19 cellular contexts compared by ENCODE assay signal in genomic region chr19:19239675-19240074, GRCh38. TPM values are rescaled to one million over a fixed set of nuclear protein-coding genes. Genes with fewer than 3 reads are reported as not detected.
DNase-seq lines count a peak whose midpoint lies in the region; ATAC-seq, FAIRE-seq and TF ChIP-seq lines count a peak whose summit lies in the region.
"Had no signal": no experiment of that assay in that cellular context is flagged by ENCODE, and none has a peak within 500 bp of the region (broad histone marks: within the 10 kb centered on the region; RNA-seq: fewer than 3 reads in every experiment).

No MANE protein-coding gene starts in this region.

- no peak for DNase-seq in GM12878 (ENCODE audit: low read depth, low spot score)
- DNase-seq in activated effector memory CD4-positive, alpha-beta T cell treated with anti-CD3 and anti-CD28 coated beads, Interleukin-2, amount 50 U/mL, for 16 hours: no peak
- no peak for DNase-seq in activated CD8-positive, alpha-beta T cell treated with anti-CD3 and anti-CD28 coated beads, Interleukin-2, amount 10 ng/mL, durations not matched to agents 7 days and 5 days
- DNase-seq: 8988T; CD4-positive, alpha-beta memory T cell; DMS79 treated with DMSO at 0.1 percent for 48 hours; GF-D8; GOT3; H7; IMR-90; KBM-7 had no signal

- H3K27ac Mint-ChIP-seq in activated CD8-positive, alpha-beta T cell treated with anti-CD3 and anti-CD28 coated beads, Interleukin-2, amount 10 ng/mL, durations not matched to agents 7 days and 5 days: no peak overlapping the region
- H3K27ac Mint-ChIP-seq: CD14-positive monocyte; CD4-positive, alpha-beta memory T cell had no signal

- POLR2A ChIA-PET in HEK293 (lab: Yijun Ruan, JAX) (no interaction called here), GM12878 (lab: Charles Lee) (no interaction called here)
- POLR2A ChIA-PET in activated CD8-positive, alpha-beta T cell treated with anti-CD3 and anti-CD28 coated beads, Interleukin-2, amount 10 ng/mL, durations not matched to agents 7 days and 5 days (lab: Charles Lee): no interaction called here

- FAIRE-seq in GM12878 (lab: Jason Lieb, UNC): no peak

- H3K36me3 ChIP-seq in HEK293 (ENCODE audit: control insufficient read depth in 2 of 2, insufficient read depth in 1 of 2, low read length in 2 of 2): no peaks in the 10 kb centered on the region
- H3K36me3 ChIP-seq in GM12878 (ENCODE audit: control insufficient read depth in 2 of 2, insufficient read depth in 2 of 2, low read length in 1 of 2): no peaks in the 10 kb centered on the region
- H3K36me3 ChIP-seq: BLaER1 had no signal

- BruUV-seq in GM12878 (replicated peaks; lab: Mats Ljungman, UMichigan): no TSS peak

- H3K27me3 Mint-ChIP-seq in activated CD8-positive, alpha-beta T cell treated with anti-CD3 and anti-CD28 coated beads, Interleukin-2, amount 10 ng/mL, durations not matched to agents 7 days and 5 days (ENCODE audit: low read depth): peaks cover 8% of the 10 kb centered on the region

- no peaks in the 10 kb centered on the region for H3K79me2 ChIP-seq in GM12878 (ENCODE audit: control insufficient read depth, insufficient read depth, low read length)

- no peak for ATAC-seq in GM12878
- ATAC-seq in activated CD8-positive, alpha-beta T cell treated with anti-CD3 and anti-CD28 coated beads, Interleukin-2, amount 10 ng/mL, durations not matched to agents 7 days and 5 days: no peak
- ATAC-seq: HCT116 had no signal

- H3K4me1 Mint-ChIP-seq in activated CD8-positive, alpha-beta T cell treated with anti-CD3 and anti-CD28 coated beads, Interleukin-2, amount 10 ng/mL, durations not matched to agents 7 days and 5 days (ENCODE audit: low read depth): no peaks in the 10 kb centered on the region
- H3K4me1 Mint-ChIP-seq: CD14-positive monocyte; CD4-positive, alpha-beta memory T cell had no signal

- H3K9me3 Mint-ChIP-seq in activated CD8-positive, alpha-beta T cell treated with anti-CD3 and anti-CD28 coated beads, Interleukin-2, amount 10 ng/mL, durations not matched to agents 7 days and 5 days (ENCODE audit: insufficient read depth): peaks cover 7% of the 10 kb centered on the region

- H2AFZ ChIP-seq in GM12878 (ENCODE audit: control insufficient read depth, low read depth, low read length): no peak overlapping the region

- H3K4me2 ChIP-seq in GM12878 (ENCODE audit: control insufficient read depth, insufficient read depth): no peak overlapping the region
- H3K4me2 ChIP-seq: BLaER1 had no signal

- no peak for TF ChIP-seq EP300 in GM12878 (IDR thresholded peaks at IDR 0.05; ENCODE audit: borderline replicate concordance in 1 of 2, control insufficient read depth in 1 of 2, low read depth in 2 of 2, low read length in 2 of 2)

- no peak overlapping the region for H3K27ac ChIP-seq in HEK293 (ENCODE audit: extremely low read depth, low read depth, low read length)
- H3K27ac ChIP-seq in GM12878 (ENCODE audit: control insufficient read depth, insufficient read depth): no peak overlapping the region
- H3K27ac ChIP-seq: BLaER1, HL-60 had no signal

- H3K4me1 ChIP-seq in HEK293 (ENCODE audit: control insufficient read depth, insufficient read depth, low read length) (no peaks in the 10 kb centered on the region), GM12878 (ENCODE audit: control insufficient read depth, insufficient read depth, low read length) (no peaks in the 10 kb centered on the region)
- H3K4me1 ChIP-seq: BLaER1 had no signal

- no peak for TF ChIP-seq RAD21 in GM12878 (IDR thresholded peaks at IDR 0.05; ENCODE audit: insufficient read depth, low read depth, low read length)

- intact Hi-C loops in GM12878 (cut with micrococcal nuclease; ENCODE audit: unreplicated experiment): no loop called here

- SMC1A ChIA-PET in GM12878 (lab: Charles Lee; ENCODE audit: uncharacterized antibody, unreplicated experiment): no interaction called here

- no peak overlapping the region for H3K4me3 ChIP-seq in HEK293 (ENCODE audit: low read depth, low read length)
- H3K4me3 ChIP-seq in GM12878: no peak overlapping the region
- H3K4me3 ChIP-seq: BLaER1 had no signal

- RAD21 ChIA-PET in GM12878 (lab: Charles Lee; ENCODE audit: unreplicated experiment): no interaction called here

- in situ Hi-C loops in GM12878 (cut with MboI): no loop called here

- H3K36me3 Mint-ChIP-seq in activated CD8-positive, alpha-beta T cell treated with anti-CD3 and anti-CD28 coated beads, Interleukin-2, amount 10 ng/mL, durations not matched to agents 7 days and 5 days (ENCODE audit: low read depth): no peaks in the 10 kb centered on the region
- H3K36me3 Mint-ChIP-seq: CD14-positive monocyte; CD4-positive, alpha-beta memory T cell had no signal

- H3K4me3 Mint-ChIP-seq in activated CD8-positive, alpha-beta T cell treated with anti-CD3 and anti-CD28 coated beads, Interleukin-2, amount 10 ng/mL, durations not matched to agents 7 days and 5 days: no peak overlapping the region
- H3K4me3 Mint-ChIP-seq: CD14-positive monocyte; CD4-positive, alpha-beta memory T cell had no signal

- no peak overlapping the region for H3K9ac ChIP-seq in GM12878 (ENCODE audit: control insufficient read depth, insufficient read depth, low read length)
- H3K9ac ChIP-seq: BLaER1 had no signal

- H3K27me3 ChIP-seq in GM12878 (replicated peaks in 1 of 2; ENCODE audit: control insufficient read depth in 2 of 2, insufficient read depth in 2 of 2, low read length in 1 of 2): no peaks in the 10 kb centered on the region
- H3K27me3 ChIP-seq: BLaER1 had no signal

- TF ChIP-seq POLR2A in GM12878 (IDR thresholded peaks at IDR 0.05; ENCODE audit: low read depth, low read length): no peak

- H3K9me3 ChIP-seq in HEK293 (ENCODE audit: control insufficient read depth, insufficient read depth, low read depth, low read length) (no peaks in the 10 kb centered on the region), GM12878 (replicated peaks; ENCODE audit: control insufficient read depth, insufficient read depth, low read length) (peaks cover 3% of the 10 kb centered on the region; the same call in 2 of the 3 replicates)

- TF ChIP-seq CTCF in HEK293 (tag by site-specific recombination; IDR thresholded peaks at IDR 0.05) (no peak), GM12878 (IDR thresholded peaks at IDR 0.05 in 2 of 3, conservative IDR thresholded peaks at IDR 0.05 in 1 of 3; ENCODE audit: control insufficient read depth in 2 of 3, extremely low read depth in 1 of 3, insufficient read depth in 1 of 3, low read depth in 3 of 3, low read length in 3 of 3) (no peak)

- CTCF ChIA-PET in HEK293 (lab: Yijun Ruan, JAX) (no interaction called here), GM12878 (lab: Yijun Ruan, JAX) (no interaction called here)
- CTCF ChIA-PET in activated CD8-positive, alpha-beta T cell treated with anti-CD3 and anti-CD28 coated beads, Interleukin-2, amount 10 ng/mL, durations not matched to agents 7 days and 5 days (lab: Charles Lee): no interaction called here

- no peaks in the 10 kb centered on the region for H4K20me1 ChIP-seq in GM12878 (ENCODE audit: control insufficient read depth, insufficient read depth)
- H4K20me1 ChIP-seq: BLaER1 had no signal

RNA-seq across cellular contexts. Expression of gene NCAN, which starts 27.9 kb away (rescaled TPM):
- total RNA-seq in GM12878 (2013; cell fraction: nucleolus; rRNA removed): 0.06 TPM in 1 of 2 replicates, not detected in the other
- total RNA-seq in GM12878 (2014; rRNA removed) (0.11 and 0.34 TPM in 2 replicates), GM12878 (2014; rRNA removed; fragmentation: Illumina TruSeq; extraction: Trizol) (0.09 and 0.14 TPM in 2 replicates), GM12878 (2021) (0.10 and 0.16 TPM in 2 replicates)
- 0.09 TPM for polyA plus RNA-seq in GM12878 (2011; ENCODE audit: low read depth)
- polyA plus RNA-seq in GM12878 (2011; rRNA removed) (0.12 and 0.13 TPM in 2 replicates), GM12878 (2014; fragmentation: Illumina TruSeq; extraction: Trizol) (0.26 TPM in 1 of 2 replicates, not detected in the other), GM12878 (2014; fragmentation: Nextera tagmentation; extraction: Ambion mirVana) (under 1 TPM in 1 of 2 experiments, not detected in 1; 0.02 TPM), GM12878 (2014; rRNA removed) (0.19 and 0.51 TPM in 2 replicates), GM12878 (2016; fragmentation: Nextera tagmentation; extraction: Ambion mirVana) (under 1 TPM; 0.12 to 0.20 TPM)
- 0.03 and 0.06 TPM in 2 replicates for polyA plus RNA-seq in GM12878 (2011; cell fraction: cytosol; rRNA removed)
- polyA plus RNA-seq in GM12878 (2011; cell fraction: nucleus; rRNA removed): 0.16 and 0.25 TPM in 2 replicates
- polyA plus RNA-seq in GM12878 (2012): 0.16 and 0.24 TPM in 2 replicates
- polyA minus RNA-seq in GM12878 (2011; rRNA and poly(A)+ RNA removed): 0.22 and 0.46 TPM in 2 replicates
- polyA minus RNA-seq in GM12878 (2011; cell fraction: cytosol; rRNA and poly(A)+ RNA removed): not detected in 2 replicates
- polyA minus RNA-seq in GM12878 (2011; cell fraction: nucleus; rRNA and poly(A)+ RNA removed): not detected in 2 replicates
- not detected for total RNA-seq in activated CD8-positive, alpha-beta T cell treated with anti-CD3 and anti-CD28 coated beads, Interleukin-2, amount 10 ng/mL, durations not matched to agents 7 days and 5 days
- total RNA-seq: A673; CD4-positive, alpha-beta memory T cell; HT1080; IMR-90 had no signal
- polyA plus RNA-seq: AG04450; CD14-positive monocyte; CD4-positive, alpha-beta memory T cell; IMR-90 had no signal

RNA-seq across cellular contexts. Expression of gene TM6SF2, which starts 33.4 kb away (rescaled TPM):
- total RNA-seq in GM12878 (2013; cell fraction: nucleolus; rRNA removed): not detected in 2 replicates
- total RNA-seq in GM12878 (2014; rRNA removed): 0.34 TPM in 1 of 2 replicates, not detected in the other
- total RNA-seq in GM12878 (2014; rRNA removed; fragmentation: Illumina TruSeq; extraction: Trizol): not detected in 2 replicates
- not detected in 2 replicates for total RNA-seq in GM12878 (2021)
- polyA plus RNA-seq in GM12878 (2011; ENCODE audit: low read depth): not detected
- not detected in 2 replicates for polyA plus RNA-seq in GM12878 (2011; rRNA removed)
- not detected in 2 replicates for polyA plus RNA-seq in GM12878 (2011; cell fraction: cytosol; rRNA removed)
- not detected in 2 replicates for polyA plus RNA-seq in GM12878 (2011; cell fraction: nucleus; rRNA removed)
- polyA plus RNA-seq in GM12878 (2012): not detected in 2 replicates
- polyA plus RNA-seq in GM12878 (2014; fragmentation: Illumina TruSeq; extraction: Trizol): not detected in 2 replicates
- polyA plus RNA-seq in GM12878 (2014; fragmentation: Nextera tagmentation; extraction: Ambion mirVana): not detected
- polyA plus RNA-seq in GM12878 (2014; rRNA removed): not detected in 2 replicates
- polyA plus RNA-seq in GM12878 (2016; fragmentation: Nextera tagmentation; extraction: Ambion mirVana): not detected
- not detected in 2 replicates for polyA minus RNA-seq in GM12878 (2011; rRNA and poly(A)+ RNA removed)
- not detected in 2 replicates for polyA minus RNA-seq in GM12878 (2011; cell fraction: cytosol; rRNA and poly(A)+ RNA removed)
- polyA minus RNA-seq in GM12878 (2011; cell fraction: nucleus; rRNA and poly(A)+ RNA removed): not detected in 2 replicates
- total RNA-seq in activated CD8-positive, alpha-beta T cell treated with anti-CD3 and anti-CD28 coated beads, Interleukin-2, amount 10 ng/mL, durations not matched to agents 7 days and 5 days: not detected
- total RNA-seq: A673; CD4-positive, alpha-beta memory T cell had no signal
- polyA plus RNA-seq: CD14-positive monocyte; CD4-positive, alpha-beta memory T cell had no signal

RNA-seq across cellular contexts. Expression of gene NR2C2AP, which starts 36.5 kb away (rescaled TPM):
- total RNA-seq in GM12878 (2013; cell fraction: nucleolus; rRNA removed): 10.1 and 12.1 TPM in 2 replicates
- total RNA-seq in GM12878 (2014; rRNA removed) (22.4 and 23.9 TPM in 2 replicates), GM12878 (2014; rRNA removed; fragmentation: Illumina TruSeq; extraction: Trizol) (19.7 and 22.5 TPM in 2 replicates), GM12878 (2021) (27.8 and 28.5 TPM in 2 replicates)
- 9.9 TPM for polyA plus RNA-seq in GM12878 (2011; ENCODE audit: low read depth)
- polyA plus RNA-seq in GM12878 (2011; rRNA removed) (13.0 and 22.0 TPM in 2 replicates), GM12878 (2014; fragmentation: Illumina TruSeq; extraction: Trizol) (13.6 and 21.5 TPM in 2 replicates), GM12878 (2014; fragmentation: Nextera tagmentation; extraction: Ambion mirVana) (10 to 100 TPM; 43.3 to 44.8 TPM), GM12878 (2014; rRNA removed) (31.0 and 33.7 TPM in 2 replicates), GM12878 (2016; fragmentation: Nextera tagmentation; extraction: Ambion mirVana) (10 to 100 TPM; 28.4 to 29.0 TPM)
- polyA plus RNA-seq in GM12878 (2011; cell fraction: cytosol; rRNA removed): 17.5 and 27.3 TPM in 2 replicates
- 42.0 and 47.9 TPM in 2 replicates for polyA plus RNA-seq in GM12878 (2011; cell fraction: nucleus; rRNA removed)
- polyA plus RNA-seq in GM12878 (2012): 14.9 and 16.6 TPM in 2 replicates
- polyA minus RNA-seq in GM12878 (2011; rRNA and poly(A)+ RNA removed): 7.8 and 15.9 TPM in 2 replicates
- polyA minus RNA-seq in GM12878 (2011; cell fraction: cytosol; rRNA and poly(A)+ RNA removed): 4.4 and 5.5 TPM in 2 replicates
- polyA minus RNA-seq in GM12878 (2011; cell fraction: nucleus; rRNA and poly(A)+ RNA removed): 7.3 and 10.1 TPM in 2 replicates
- total RNA-seq in activated CD8-positive, alpha-beta T cell treated with anti-CD3 and anti-CD28 coated beads, Interleukin-2, amount 10 ng/mL, durations not matched to agents 7 days and 5 days: 10 to 100 TPM; 35.6 TPM

RNA-seq across cellular contexts. Expression of gene RFXANK, which starts 47.6 kb away (rescaled TPM):
- 47.3 and 51.9 TPM in 2 replicates for total RNA-seq in GM12878 (2013; cell fraction: nucleolus; rRNA removed)
- total RNA-seq in GM12878 (2014; rRNA removed): 98.3 and 125 TPM in 2 replicates
- 81.0 and 88.1 TPM in 2 replicates for total RNA-seq in GM12878 (2014; rRNA removed; fragmentation: Illumina TruSeq; extraction: Trizol)
- 113 and 118 TPM in 2 replicates for total RNA-seq in GM12878 (2021)
- polyA plus RNA-seq in GM12878 (2011; ENCODE audit: low read depth): 100 TPM
- polyA plus RNA-seq in GM12878 (2011; rRNA removed): 35.0 and 73.8 TPM in 2 replicates
- polyA plus RNA-seq in GM12878 (2011; cell fraction: cytosol; rRNA removed): 124 and 158 TPM in 2 replicates
- 213 and 235 TPM in 2 replicates for polyA plus RNA-seq in GM12878 (2011; cell fraction: nucleus; rRNA removed)
- 113 and 114 TPM in 2 replicates for polyA plus RNA-seq in GM12878 (2012)
- 40.2 and 89.4 TPM in 2 replicates for polyA plus RNA-seq in GM12878 (2014; fragmentation: Illumina TruSeq; extraction: Trizol)
- polyA plus RNA-seq in GM12878 (2014; fragmentation: Nextera tagmentation; extraction: Ambion mirVana): 10 to 100 TPM; 70.8 TPM
- 102 and 126 TPM in 2 replicates for polyA plus RNA-seq in GM12878 (2014; rRNA removed)
- polyA plus RNA-seq in GM12878 (2016; fragmentation: Nextera tagmentation; extraction: Ambion mirVana): 100 to 1,000 TPM; 108 to 119 TPM
- 55.2 and 80.2 TPM in 2 replicates for polyA minus RNA-seq in GM12878 (2011; rRNA and poly(A)+ RNA removed)
- 34.3 and 37.6 TPM in 2 replicates for polyA minus RNA-seq in GM12878 (2011; cell fraction: cytosol; rRNA and poly(A)+ RNA removed)
- 57.1 and 106 TPM in 2 replicates for polyA minus RNA-seq in GM12878 (2011; cell fraction: nucleus; rRNA and poly(A)+ RNA removed)
- 10 to 100 TPM; 97.9 to 98.7 TPM for total RNA-seq in activated CD8-positive, alpha-beta T cell treated with anti-CD3 and anti-CD28 coated beads, Interleukin-2, amount 10 ng/mL, durations not matched to agents 7 days and 5 days

RNA-seq across cellular contexts. Expression of gene BORCS8, which starts 47.7 kb away (rescaled TPM):
- total RNA-seq in GM12878 (2013; cell fraction: nucleolus; rRNA removed): 31.6 and 35.8 TPM in 2 replicates
- total RNA-seq in GM12878 (2014; rRNA removed) (31.1 and 33.5 TPM in 2 replicates), GM12878 (2014; rRNA removed; fragmentation: Illumina TruSeq; extraction: Trizol) (14.9 TPM in 2 replicates), GM12878 (2021) (25.8 and 27.1 TPM in 2 replicates)
- polyA plus RNA-seq in GM12878 (2011; ENCODE audit: low read depth): 9.7 TPM
- polyA plus RNA-seq in GM12878 (2011; rRNA removed) (5.3 and 13.7 TPM in 2 replicates), GM12878 (2014; fragmentation: Illumina TruSeq; extraction: Trizol) (8.6 and 19.6 TPM in 2 replicates), GM12878 (2014; fragmentation: Nextera tagmentation; extraction: Ambion mirVana) (1 to 10 TPM; 3.7 to 6.0 TPM), GM12878 (2014; rRNA removed) (30.8 and 31.5 TPM in 2 replicates), GM12878 (2016; fragmentation: Nextera tagmentation; extraction: Ambion mirVana) (10 to 100 TPM; 39.0 to 40.3 TPM)
- polyA plus RNA-seq in GM12878 (2011; cell fraction: cytosol; rRNA removed): 15.2 and 24.3 TPM in 2 replicates
- 25.3 and 37.8 TPM in 2 replicates for polyA plus RNA-seq in GM12878 (2011; cell fraction: nucleus; rRNA removed)
- 10.9 and 13.6 TPM in 2 replicates for polyA plus RNA-seq in GM12878 (2012)
- 8.3 and 14.1 TPM in 2 replicates for polyA minus RNA-seq in GM12878 (2011; rRNA and poly(A)+ RNA removed)
- polyA minus RNA-seq in GM12878 (2011; cell fraction: cytosol; rRNA and poly(A)+ RNA removed): 5.9 and 10.2 TPM in 2 replicates
- polyA minus RNA-seq in GM12878 (2011; cell fraction: nucleus; rRNA and poly(A)+ RNA removed): 6.8 and 16.6 TPM in 2 replicates
- 10 to 100 TPM; 22.1 to 25.4 TPM for total RNA-seq in activated CD8-positive, alpha-beta T cell treated with anti-CD3 and anti-CD28 coated beads, Interleukin-2, amount 10 ng/mL, durations not matched to agents 7 days and 5 days
